ENCODE assay signal across 29 cellular contexts in genomic region chr17:35817196-35817595, GRCh38. TPM values are rescaled to one million over a fixed set of nuclear protein-coding genes. Genes with fewer than 3 reads are reported as not detected.
"Had no signal": no experiment of that assay in that cellular context is flagged by ENCODE, and none has a peak within 500 bp of the region (broad histone marks: within the 10 kb centered on the region; RNA-seq: fewer than 3 reads in every experiment).

No MANE protein-coding gene starts in this region.

- H3K9me3 ChIP-seq: adrenal gland had no signal

- DNase-seq: activated CD4-positive, alpha-beta memory T cell treated with anti-CD3 and anti-CD28 coated beads, Interleukin-2, amount 10 ng/mL, durations not matched to agents 7 days and 5 days; activated CD4-positive, alpha-beta T cell treated with anti-CD3 and anti-CD28 coated beads for 36 hours; activated CD4-positive, alpha-beta T cell treated with anti-CD3 and anti-CD28 coated beads, Interleukin-2, amount 50 U/mL, for 1 hour; activated gamma-delta T cell; activated naive CD4-positive, alpha-beta T cell treated with anti-CD3 and anti-CD28 coated beads for 36 hours; activated T-cell treated with anti-CD3 and anti-CD28 coated beads for 4 hours; activated T-cell treated with anti-CD3 and anti-CD28 coated beads, Interleukin-2, amount 50 U/mL, for 48 hours; anterior cingulate cortex; Karpas-422; NCI-H1105 treated with DMSO at 0.1 percent for 48 hours; NCI-H1436 treated with DMSO at 0.1 percent for 48 hours; NCI-H187 treated with DMSO at 0.1 percent for 48 hours; NCI-H2081 treated with DMSO at 0.1 percent for 48 hours; NCI-H2227 treated with DMSO at 0.1 percent for 48 hours; NCI-H446 treated with DMSO at 0.1 percent for 48 hours; NCI-H524 treated with DMSO at 0.1 percent for 48 hours; NCI-H748 treated with DMSO at 0.1 percent for 48 hours; T-helper 1 cell; WERI-Rb-1 had no signal

- H3K27me3 ChIP-seq: adrenal gland had no signal

- ATAC-seq: activated CD4-positive, alpha-beta T cell treated with anti-CD3 and anti-CD28 coated beads for 36 hours; activated T-helper 17 cell treated with anti-CD3 and anti-CD28 coated beads, Interleukin-2, amount 50 U/mL, for 72 hours; Right ventricle myocardium inferior had no signal

- H3K4me3 Mint-ChIP-seq: activated CD4-positive, alpha-beta memory T cell treated with anti-CD3 and anti-CD28 coated beads, Interleukin-2, amount 10 ng/mL, durations not matched to agents 7 days and 5 days; activated CD4-positive, alpha-beta T cell treated with anti-CD3 and anti-CD28 coated beads for 36 hours; activated naive CD4-positive, alpha-beta T cell treated with anti-CD3 and anti-CD28 coated beads for 36 hours; activated naive CD8-positive, alpha-beta T cell; activated T-helper 17 cell treated with anti-CD3 and anti-CD28 coated beads, Interleukin-2, amount 50 U/mL, for 72 hours had no signal

- H3K27ac Mint-ChIP-seq: activated CD4-positive, alpha-beta memory T cell treated with anti-CD3 and anti-CD28 coated beads, Interleukin-2, amount 10 ng/mL, durations not matched to agents 7 days and 5 days; activated CD4-positive, alpha-beta T cell treated with anti-CD3 and anti-CD28 coated beads for 36 hours; activated naive CD4-positive, alpha-beta T cell treated with anti-CD3 and anti-CD28 coated beads for 36 hours; activated T-helper 17 cell treated with anti-CD3 and anti-CD28 coated beads, Interleukin-2, amount 50 U/mL, for 72 hours had no signal

- H3K9me3 Mint-ChIP-seq: activated CD4-positive, alpha-beta memory T cell treated with anti-CD3 and anti-CD28 coated beads, Interleukin-2, amount 10 ng/mL, durations not matched to agents 7 days and 5 days; activated naive CD4-positive, alpha-beta T cell treated with anti-CD3 and anti-CD28 coated beads for 36 hours; activated T-helper 17 cell treated with anti-CD3 and anti-CD28 coated beads, Interleukin-2, amount 50 U/mL, for 72 hours had no signal

- H3K27me3 Mint-ChIP-seq: activated CD4-positive, alpha-beta memory T cell treated with anti-CD3 and anti-CD28 coated beads, Interleukin-2, amount 10 ng/mL, durations not matched to agents 7 days and 5 days; activated CD4-positive, alpha-beta T cell treated with anti-CD3 and anti-CD28 coated beads for 36 hours; activated naive CD8-positive, alpha-beta T cell; activated T-helper 17 cell treated with anti-CD3 and anti-CD28 coated beads, Interleukin-2, amount 50 U/mL, for 72 hours had no signal

- H3K4me3 ChIP-seq: adrenal gland, SK-N-MC had no signal

- H3K27ac ChIP-seq: adrenal gland, SK-N-MC, WERI-Rb-1 had no signal

RNA-seq across cellular contexts. Expression of gene MMP28, which starts 21.8 kb away (rescaled TPM):
- total RNA-seq: activated CD4-positive, alpha-beta memory T cell treated with anti-CD3 and anti-CD28 coated beads, Interleukin-2, amount 10 ng/mL, durations not matched to agents 7 days and 5 days; activated CD8-positive, alpha-beta memory T cell treated with anti-CD3 and anti-CD28 coated beads for 36 hours; activated T-helper 17 cell treated with anti-CD3 and anti-CD28 coated beads, Interleukin-2, amount 50 U/mL, for 72 hours; OCI-LY7; RPMI7951; T-helper 2 cell treated with Interferon-gamma antibody and Interleukin-4, amounts not matched to agents 100 ng/mL and 5 ng/mL, for 36 hours had no signal

RNA-seq across cellular contexts. Expression of gene HEATR9, which starts 51.5 kb away (rescaled TPM):
- total RNA-seq: activated naive CD4-positive, alpha-beta T cell treated with anti-CD3 and anti-CD28 coated beads for 36 hours; adrenal gland; cardiac septum; OCI-LY7; Right ventricle myocardium inferior; RPMI7951 had no signal

RNA-seq across cellular contexts. Expression of gene C17orf50, which starts 56.5 kb away (rescaled TPM):
- total RNA-seq: activated CD4-positive, alpha-beta memory T cell treated with anti-CD3 and anti-CD28 coated beads, Interleukin-2, amount 10 ng/mL, durations not matched to agents 7 days and 5 days; activated CD4-positive, alpha-beta T cell treated with anti-CD3 and anti-CD28 coated beads for 36 hours; activated CD8-positive, alpha-beta memory T cell treated with anti-CD3 and anti-CD28 coated beads for 36 hours; activated naive CD4-positive, alpha-beta T cell treated with anti-CD3 and anti-CD28 coated beads for 36 hours; activated T-helper 17 cell treated with anti-CD3 and anti-CD28 coated beads, Interleukin-2, amount 50 U/mL, for 72 hours; cardiac septum; OCI-LY7; Right ventricle myocardium inferior; RPMI7951; T-helper 2 cell treated with Interferon-gamma antibody and Interleukin-4, amounts not matched to agents 100 ng/mL and 5 ng/mL, for 36 hours had no signal
